ENCODE assay signal across 2 cellular contexts in the genomic region with DNA sequence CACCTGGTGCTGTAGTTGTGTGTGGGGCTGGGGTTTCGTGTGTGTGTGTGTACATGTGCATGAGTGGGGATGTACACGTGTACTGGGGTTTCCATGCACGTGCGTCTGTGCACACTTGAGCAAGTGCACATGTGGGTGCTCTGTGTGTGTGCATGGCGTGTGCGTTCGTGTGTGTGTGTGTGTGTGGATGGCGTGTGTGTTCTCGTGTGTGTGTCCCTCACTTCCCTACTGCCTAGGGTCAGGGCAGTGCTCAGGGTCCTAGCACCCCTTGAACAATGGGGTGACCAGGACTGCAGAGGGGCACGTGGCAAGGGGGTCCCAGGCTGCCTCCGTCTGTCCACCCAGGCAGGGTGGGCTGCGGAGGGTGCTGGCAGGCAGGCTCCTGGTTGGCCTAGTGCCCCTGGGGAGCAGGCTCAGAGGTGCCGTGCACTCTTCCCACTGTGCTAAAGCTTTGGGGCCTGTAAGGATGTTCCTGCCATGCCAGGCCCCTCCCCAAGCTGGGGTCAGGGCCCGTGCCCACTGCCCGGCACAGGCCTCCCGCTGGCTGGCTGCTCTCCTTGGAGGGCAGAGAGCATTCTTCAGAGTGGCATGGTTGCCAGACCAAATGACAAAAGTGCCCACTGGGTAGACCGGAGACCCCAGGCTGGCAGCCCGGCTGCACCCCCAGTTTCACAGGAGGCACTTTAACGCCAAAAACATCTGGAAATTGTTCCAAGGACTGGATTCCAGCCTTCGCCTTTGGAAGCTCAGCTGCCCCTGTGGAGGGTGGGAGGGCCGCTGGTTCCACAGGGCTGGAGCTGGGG.
TF ChIP-seq lines count a peak whose summit lies in the region.

No MANE protein-coding gene starts in this region.

TF ChIP-seq in K562, 482 proteins besides CTCF, POLR2A, EP300 and RAD21:
- peak; percentile 66; the same call in 1 of the 2 replicates for TF ChIP-seq HDGF (IDR thresholded peaks at IDR 0.05)
- TF ChIP-seq, protein P1, sequence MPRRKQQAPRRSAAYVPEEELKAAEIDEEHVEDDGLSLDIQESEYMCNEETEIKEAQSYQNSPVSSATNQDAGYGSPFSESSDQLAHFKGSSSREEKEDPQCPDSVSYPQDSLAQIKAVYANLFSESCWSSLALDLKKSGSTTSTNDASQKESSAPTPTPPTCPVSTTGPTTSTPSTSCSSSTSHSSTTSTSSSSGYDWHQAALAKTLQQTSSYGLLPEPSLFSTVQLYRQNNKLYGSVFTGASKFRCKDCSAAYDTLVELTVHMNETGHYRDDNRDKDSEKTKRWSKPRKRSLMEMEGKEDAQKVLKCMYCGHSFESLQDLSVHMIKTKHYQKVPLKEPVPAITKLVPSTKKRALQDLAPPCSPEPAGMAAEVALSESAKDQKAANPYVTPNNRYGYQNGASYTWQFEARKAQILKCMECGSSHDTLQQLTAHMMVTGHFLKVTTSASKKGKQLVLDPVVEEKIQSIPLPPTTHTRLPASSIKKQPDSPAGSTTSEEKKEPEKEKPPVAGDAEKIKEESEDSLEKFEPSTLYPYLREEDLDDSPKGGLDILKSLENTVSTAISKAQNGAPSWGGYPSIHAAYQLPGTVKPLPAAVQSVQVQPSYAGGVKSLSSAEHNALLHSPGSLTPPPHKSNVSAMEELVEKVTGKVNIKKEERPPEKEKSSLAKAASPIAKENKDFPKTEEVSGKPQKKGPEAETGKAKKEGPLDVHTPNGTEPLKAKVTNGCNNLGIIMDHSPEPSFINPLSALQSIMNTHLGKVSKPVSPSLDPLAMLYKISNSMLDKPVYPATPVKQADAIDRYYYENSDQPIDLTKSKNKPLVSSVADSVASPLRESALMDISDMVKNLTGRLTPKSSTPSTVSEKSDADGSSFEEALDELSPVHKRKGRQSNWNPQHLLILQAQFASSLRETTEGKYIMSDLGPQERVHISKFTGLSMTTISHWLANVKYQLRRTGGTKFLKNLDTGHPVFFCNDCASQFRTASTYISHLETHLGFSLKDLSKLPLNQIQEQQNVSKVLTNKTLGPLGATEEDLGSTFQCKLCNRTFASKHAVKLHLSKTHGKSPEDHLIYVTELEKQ (CRISPR knock-in tag; IDR thresholded peaks at IDR 0.05) = no peak
- TF ChIP-seq MED1 (CRISPR knock-in tag; IDR thresholded peaks at IDR 0.05; ENCODE audit: borderline replicate concordance) = peak; percentile 59; the same call in 1 of the 2 replicates
- TF ChIP-seq SMARCE1 (IDR thresholded peaks at IDR 0.05) = no peak
- no peak for TF ChIP-seq NFE2 (IDR thresholded peaks at IDR 0.05; ENCODE audit: low read depth)
- no peak for TF ChIP-seq GABPA (tag; conservative IDR thresholded peaks at IDR 0.05; ENCODE audit: low read depth)
- peak; percentile 55; the same call in 1 of the 2 replicates for TF ChIP-seq MAX (CRISPR knock-in tag; IDR thresholded peaks at IDR 0.05)
- no peak for TF ChIP-seq HNRNPH1 (optimal IDR thresholded peaks at IDR 0.05; ENCODE audit: low read depth, low read length)
- TF ChIP-seq KDM1A (IDR thresholded peaks at IDR 0.05) = peak in 1 of 2 experiments; percentile 58; a peak in 1 of 4 replicates
- TF ChIP-seq MBD1 (CRISPR knock-in tag; IDR thresholded peaks at IDR 0.05) = no peak
- TF ChIP-seq CHD4 (IDR thresholded peaks at IDR 0.05; ENCODE audit: insufficient read depth, insufficient replicate concordance, low read depth, low read length, poor library complexity, severe bottlenecking) = no peak
- TF ChIP-seq ZNF696 (CRISPR knock-in tag; conservative IDR thresholded peaks at IDR 0.05) = no peak
- TF ChIP-seq ZNF311 (CRISPR knock-in tag; IDR thresholded peaks at IDR 0.05) = no peak
- TF ChIP-seq MLLT1 (IDR thresholded peaks at IDR 0.05) = 0 out of 4 replicates have a peak, but pooled peaks of 1 of the 2 experiments have one; percentile 27
- TF ChIP-seq ZC3H4 (CRISPR knock-in tag; IDR thresholded peaks at IDR 0.05; ENCODE audit: borderline replicate concordance) = peak; percentile 32; the same call in 1 of the 2 replicates
- TF ChIP-seq, protein P2, sequence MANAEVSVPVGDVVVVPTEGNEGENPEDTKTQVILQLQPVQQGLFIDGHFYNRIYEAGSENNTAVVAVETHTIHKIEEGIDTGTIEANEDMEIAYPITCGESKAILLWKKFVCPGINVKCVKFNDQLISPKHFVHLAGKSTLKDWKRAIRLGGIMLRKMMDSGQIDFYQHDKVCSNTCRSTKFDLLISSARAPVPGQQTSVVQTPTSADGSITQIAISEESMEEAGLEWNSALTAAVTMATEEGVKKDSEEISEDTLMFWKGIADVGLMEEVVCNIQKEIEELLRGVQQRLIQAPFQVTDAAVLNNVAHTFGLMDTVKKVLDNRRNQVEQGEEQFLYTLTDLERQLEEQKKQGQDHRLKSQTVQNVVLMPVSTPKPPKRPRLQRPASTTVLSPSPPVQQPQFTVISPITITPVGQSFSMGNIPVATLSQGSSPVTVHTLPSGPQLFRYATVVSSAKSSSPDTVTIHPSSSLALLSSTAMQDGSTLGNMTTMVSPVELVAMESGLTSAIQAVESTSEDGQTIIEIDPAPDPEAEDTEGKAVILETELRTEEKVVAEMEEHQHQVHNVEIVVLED (CRISPR knock-in tag; IDR thresholded peaks at IDR 0.05) = no peak
- no peak for TF ChIP-seq ESRRA (IDR thresholded peaks at IDR 0.05; ENCODE audit: borderline replicate concordance, low read depth)
- no peak for TF ChIP-seq ZC3H11A (IDR thresholded peaks at IDR 0.05; ENCODE audit: low read depth, low read length)
- TF ChIP-seq SMAD1 (IDR thresholded peaks at IDR 0.05; ENCODE audit: low read depth, low read length, partially characterized antibody) = no peak

TF ChIP-seq in SK-N-SH treated with all-trans-retinoic acid at 6 μM for 48 hours, 23 proteins besides CTCF, POLR2A, EP300 and RAD21:
- no peak for TF ChIP-seq TCF4 (CRISPR knock-in tag; IDR thresholded peaks at IDR 0.05; ENCODE audit: borderline replicate concordance)
- TF ChIP-seq CSDC2 (CRISPR knock-in tag; IDR thresholded peaks at IDR 0.05) = no peak
- TF ChIP-seq, protein P3, sequence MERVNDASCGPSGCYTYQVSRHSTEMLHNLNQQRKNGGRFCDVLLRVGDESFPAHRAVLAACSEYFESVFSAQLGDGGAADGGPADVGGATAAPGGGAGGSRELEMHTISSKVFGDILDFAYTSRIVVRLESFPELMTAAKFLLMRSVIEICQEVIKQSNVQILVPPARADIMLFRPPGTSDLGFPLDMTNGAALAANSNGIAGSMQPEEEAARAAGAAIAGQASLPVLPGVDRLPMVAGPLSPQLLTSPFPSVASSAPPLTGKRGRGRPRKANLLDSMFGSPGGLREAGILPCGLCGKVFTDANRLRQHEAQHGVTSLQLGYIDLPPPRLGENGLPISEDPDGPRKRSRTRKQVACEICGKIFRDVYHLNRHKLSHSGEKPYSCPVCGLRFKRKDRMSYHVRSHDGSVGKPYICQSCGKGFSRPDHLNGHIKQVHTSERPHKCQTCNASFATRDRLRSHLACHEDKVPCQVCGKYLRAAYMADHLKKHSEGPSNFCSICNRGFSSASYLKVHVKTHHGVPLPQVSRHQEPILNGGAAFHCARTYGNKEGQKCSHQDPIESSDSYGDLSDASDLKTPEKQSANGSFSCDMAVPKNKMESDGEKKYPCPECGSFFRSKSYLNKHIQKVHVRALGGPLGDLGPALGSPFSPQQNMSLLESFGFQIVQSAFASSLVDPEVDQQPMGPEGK (CRISPR knock-in tag; IDR thresholded peaks at IDR 0.05; ENCODE audit: borderline replicate concordance) = no peak
- TF ChIP-seq ZFP30 (CRISPR knock-in tag; IDR thresholded peaks at IDR 0.05) = no peak
- TF ChIP-seq, protein P4, sequence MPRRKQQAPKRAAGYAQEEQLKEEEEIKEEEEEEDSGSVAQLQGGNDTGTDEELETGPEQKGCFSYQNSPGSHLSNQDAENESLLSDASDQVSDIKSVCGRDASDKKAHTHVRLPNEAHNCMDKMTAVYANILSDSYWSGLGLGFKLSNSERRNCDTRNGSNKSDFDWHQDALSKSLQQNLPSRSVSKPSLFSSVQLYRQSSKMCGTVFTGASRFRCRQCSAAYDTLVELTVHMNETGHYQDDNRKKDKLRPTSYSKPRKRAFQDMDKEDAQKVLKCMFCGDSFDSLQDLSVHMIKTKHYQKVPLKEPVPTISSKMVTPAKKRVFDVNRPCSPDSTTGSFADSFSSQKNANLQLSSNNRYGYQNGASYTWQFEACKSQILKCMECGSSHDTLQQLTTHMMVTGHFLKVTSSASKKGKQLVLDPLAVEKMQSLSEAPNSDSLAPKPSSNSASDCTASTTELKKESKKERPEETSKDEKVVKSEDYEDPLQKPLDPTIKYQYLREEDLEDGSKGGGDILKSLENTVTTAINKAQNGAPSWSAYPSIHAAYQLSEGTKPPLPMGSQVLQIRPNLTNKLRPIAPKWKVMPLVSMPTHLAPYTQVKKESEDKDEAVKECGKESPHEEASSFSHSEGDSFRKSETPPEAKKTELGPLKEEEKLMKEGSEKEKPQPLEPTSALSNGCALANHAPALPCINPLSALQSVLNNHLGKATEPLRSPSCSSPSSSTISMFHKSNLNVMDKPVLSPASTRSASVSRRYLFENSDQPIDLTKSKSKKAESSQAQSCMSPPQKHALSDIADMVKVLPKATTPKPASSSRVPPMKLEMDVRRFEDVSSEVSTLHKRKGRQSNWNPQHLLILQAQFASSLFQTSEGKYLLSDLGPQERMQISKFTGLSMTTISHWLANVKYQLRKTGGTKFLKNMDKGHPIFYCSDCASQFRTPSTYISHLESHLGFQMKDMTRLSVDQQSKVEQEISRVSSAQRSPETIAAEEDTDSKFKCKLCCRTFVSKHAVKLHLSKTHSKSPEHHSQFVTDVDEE (CRISPR knock-in tag; IDR thresholded peaks at IDR 0.05) = no peak
- TF ChIP-seq ZFP3 (CRISPR knock-in tag; IDR thresholded peaks at IDR 0.05) = no peak
- no peak for TF ChIP-seq ESRRG (CRISPR knock-in tag; IDR thresholded peaks at IDR 0.05)
- no peak for TF ChIP-seq SNAI2 (CRISPR knock-in tag; IDR thresholded peaks at IDR 0.05)
- TF ChIP-seq, protein P5, sequence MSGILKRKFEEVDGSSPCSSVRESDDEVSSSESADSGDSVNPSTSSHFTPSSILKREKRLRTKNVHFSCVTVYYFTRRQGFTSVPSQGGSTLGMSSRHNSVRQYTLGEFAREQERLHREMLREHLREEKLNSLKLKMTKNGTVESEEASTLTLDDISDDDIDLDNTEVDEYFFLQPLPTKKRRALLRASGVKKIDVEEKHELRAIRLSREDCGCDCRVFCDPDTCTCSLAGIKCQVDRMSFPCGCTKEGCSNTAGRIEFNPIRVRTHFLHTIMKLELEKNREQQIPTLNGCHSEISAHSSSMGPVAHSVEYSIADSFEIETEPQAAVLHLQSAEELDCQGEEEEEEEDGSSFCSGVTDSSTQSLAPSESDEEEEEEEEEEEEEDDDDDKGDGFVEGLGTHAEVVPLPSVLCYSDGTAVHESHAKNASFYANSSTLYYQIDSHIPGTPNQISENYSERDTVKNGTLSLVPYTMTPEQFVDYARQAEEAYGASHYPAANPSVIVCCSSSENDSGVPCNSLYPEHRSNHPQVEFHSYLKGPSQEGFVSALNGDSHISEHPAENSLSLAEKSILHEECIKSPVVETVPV (CRISPR knock-in tag; IDR thresholded peaks at IDR 0.05) = no peak
- TF ChIP-seq PPARA (CRISPR knock-in tag; IDR thresholded peaks at IDR 0.05; ENCODE audit: borderline replicate concordance) = no peak
- TF ChIP-seq GLIS3 (CRISPR knock-in tag; IDR thresholded peaks at IDR 0.05) = no peak
